In genomic region chr12:113884392-113884791, GRCh38 we compare ENCODE assay signal across 29 cellular contexts.
"Had no signal": no experiment of that assay in that cellular context is flagged by ENCODE, and none has a peak within 500 bp of the region (broad histone marks: within the 10 kb centered on the region; RNA-seq: fewer than 3 reads in every experiment).

No MANE protein-coding gene starts in this region.

- H3K9me3 Mint-ChIP-seq: dendritic cell treated with granulocyte-macrophage colony-stimulating factor and Interleukin-4, amounts not matched to agents 40 ng/mL and 50 ng/mL, for 4 days; effector memory CD8-positive, alpha-beta T cell had no signal

- H3K27me3 Mint-ChIP-seq: dendritic cell treated with granulocyte-macrophage colony-stimulating factor and Interleukin-4, amounts not matched to agents 40 ng/mL and 50 ng/mL, for 4 days; effector memory CD8-positive, alpha-beta T cell had no signal

- H3K27ac ChIP-seq: colonic mucosa, coronary artery, dorsolateral prefrontal cortex, epithelial cell of prostate, esophagus muscularis mucosa, esophagus squamous epithelium, foreskin keratinocyte, gastrocnemius medialis, gastroesophageal sphincter, heart left ventricle, heart right ventricle had no signal

- H3K4me1 ChIP-seq: colonic mucosa, esophagus muscularis mucosa, foreskin keratinocyte, gastrocnemius medialis, gastroesophageal sphincter, heart left ventricle, heart right ventricle had no signal

- H3K27ac Mint-ChIP-seq: dendritic cell treated with granulocyte-macrophage colony-stimulating factor and Interleukin-4, amounts not matched to agents 40 ng/mL and 50 ng/mL, for 4 days; effector memory CD8-positive, alpha-beta T cell; endodermal cell had no signal

- H3K4me3 ChIP-seq: colonic mucosa, coronary artery, dorsolateral prefrontal cortex, esophagus muscularis mucosa, esophagus squamous epithelium, gastrocnemius medialis, gastroesophageal sphincter, heart left ventricle, heart right ventricle had no signal

- H3K9me3 ChIP-seq: colonic mucosa, esophagus muscularis mucosa, esophagus squamous epithelium, gastrocnemius medialis, gastroesophageal sphincter had no signal

- FAIRE-seq: colon, endometrium, endothelial cell of umbilical vein, frontal cortex had no signal

- ATAC-seq: effector memory CD8-positive, alpha-beta T cell; esophagus mucosa; foreskin keratinocyte; gastrocnemius medialis; gastroesophageal sphincter; heart left ventricle; heart right ventricle had no signal

- DNase-seq: colonic mucosa; cortex of kidney; dermis blood vessel endothelial cell; dorsolateral prefrontal cortex; effector CD4-positive, alpha-beta T cell; effector CD8-positive, alpha-beta T cell; effector memory CD4-positive, alpha-beta T cell; effector memory CD8-positive, alpha-beta T cell; endodermal cell; erythroblast; esophagus squamous epithelium; foreskin fibroblast; foreskin keratinocyte; foreskin melanocyte; gastrocnemius medialis; glutamatergic neuron; head of caudate nucleus; heart left ventricle; heart right ventricle had no signal

- H3K36me3 ChIP-seq: colonic mucosa, gastrocnemius medialis had no signal

- H3K4me3 Mint-ChIP-seq: dendritic cell treated with granulocyte-macrophage colony-stimulating factor and Interleukin-4, amounts not matched to agents 40 ng/mL and 50 ng/mL, for 4 days; effector memory CD8-positive, alpha-beta T cell; endodermal cell had no signal

- H3K27me3 ChIP-seq: colonic mucosa, dorsolateral prefrontal cortex, esophagus muscularis mucosa, esophagus squamous epithelium, foreskin keratinocyte, gastrocnemius medialis, gastroesophageal sphincter, heart left ventricle, heart right ventricle had no signal
